ENCODE assay signal across 1 cellular context in genomic region chr5:137218471-137218870, GRCh38.
TF ChIP-seq lines count a peak whose summit lies in the region.

No MANE protein-coding gene starts in this region.

TF ChIP-seq in SK-N-SH, 30 proteins besides CTCF, POLR2A, EP300 and RAD21 (continued from another document):
- TF ChIP-seq ZBTB33 (IDR thresholded peaks at IDR 0.05; ENCODE audit: borderline replicate concordance, low read depth) (no peak), PBX3 (IDR thresholded peaks at IDR 0.05) (no peak), SIN3A (IDR thresholded peaks at IDR 0.05; ENCODE audit: borderline replicate concordance, low read depth, low read length) (no peak), FOXJ3 (CRISPR knock-in tag; IDR thresholded peaks at IDR 0.05) (no peak), USF2 (IDR thresholded peaks at IDR 0.05; ENCODE audit: borderline replicate concordance, low read depth, low read length) (no peak), NRF1 (IDR thresholded peaks at IDR 0.05; ENCODE audit: low read depth, low read length) (no peak), TAF1 (IDR thresholded peaks at IDR 0.05; ENCODE audit: borderline replicate concordance, low read depth, low read length) (no peak)
